Comparison of ENCODE assay signal across 8 cellular contexts in the genomic region with DNA sequence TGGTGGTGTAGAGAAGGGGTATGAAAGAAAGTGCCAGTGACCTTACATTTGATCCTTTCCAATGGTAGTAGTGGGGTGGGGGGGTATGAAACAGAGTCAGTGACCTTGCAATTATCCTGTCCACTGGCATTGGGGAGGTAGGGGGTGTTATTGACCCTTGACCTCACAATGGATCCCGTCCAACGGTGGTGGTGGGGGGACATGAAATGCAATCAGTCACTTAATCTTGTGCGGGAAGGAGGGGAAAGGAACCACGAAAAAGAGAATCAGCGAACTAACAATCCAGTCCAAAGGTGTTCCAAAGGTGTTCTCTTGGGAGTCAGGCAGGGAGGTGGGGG. TPM values are rescaled to one million over a fixed set of nuclear protein-coding genes. Genes with fewer than 3 reads are reported as not detected.
A peak's percentile ranks its signal among the peaks of the same experiment; 100 is the strongest.
DNase-seq lines count a peak whose midpoint lies in the region; ATAC-seq, FAIRE-seq and TF ChIP-seq lines count a peak whose summit lies in the region.

No MANE protein-coding gene starts in this region.

- in situ Hi-C loops in GM23248 (cut with MboI) = no loop called here

- H3F3A ChIP-seq in GM23248 (ENCODE audit: insufficient read depth) = no peaks in the 10 kb centered on the region

- H3K4me3 ChIP-seq in GM23248 (peak overlapping the region; percentile 79), WI38 (ENCODE audit: low read depth, low read length) (peak overlapping the region; percentile 61), right cardiac atrium (ENCODE audit: low read length) (peak overlapping the region; percentile 70), skeletal muscle satellite cell (ENCODE audit: low read length) (peak overlapping the region; percentile 78)

- peak overlapping the region; percentile 93 for H2AFZ ChIP-seq in GM23248

- H3K4me2 ChIP-seq in GM23248 (ENCODE audit: unreplicated experiment) (peak overlapping the region; percentile 71), skeletal muscle satellite cell (ENCODE audit: low read length) (peak overlapping the region; percentile 85)

- intact Hi-C loops in right cardiac atrium (cut with DNase I) = no loop called here

- no peaks in the 10 kb centered on the region for H3K79me2 ChIP-seq in GM23248 (ENCODE audit: insufficient read depth)

- no peaks in the 10 kb centered on the region for H3K9me3 ChIP-seq in GM23248 (ENCODE audit: low read depth)
- no peaks in the 10 kb centered on the region for H3K9me3 ChIP-seq in right cardiac atrium (ENCODE audit: control insufficient read depth, low read length)
- no peaks in the 10 kb centered on the region for H3K9me3 ChIP-seq in skeletal muscle satellite cell (replicated peaks; ENCODE audit: low read length)

- no peaks in the 10 kb centered on the region for H3K27me3 ChIP-seq in GM23248 (replicated peaks; ENCODE audit: insufficient read depth)
- H3K27me3 ChIP-seq in right cardiac atrium (ENCODE audit: control insufficient read depth, insufficient read depth) = no peaks in the 10 kb centered on the region
- H3K27me3 ChIP-seq in skeletal muscle satellite cell (ENCODE audit: control insufficient read depth, insufficient read depth, low read length) = peaks cover 19% of the 10 kb centered on the region

- no peaks in the 10 kb centered on the region for H3K36me3 ChIP-seq in GM23248 (ENCODE audit: low read depth)
- H3K36me3 ChIP-seq in skeletal muscle satellite cell (ENCODE audit: insufficient read depth, low read length) = no peaks in the 10 kb centered on the region

- ATAC-seq in right cardiac atrium = no peak

- H3K9ac ChIP-seq in GM23248 (peak overlapping the region; percentile 74), skeletal muscle satellite cell (ENCODE audit: low read depth, low read length) (peak overlapping the region; percentile 54)

- H3K9me2 ChIP-seq in GM23248 (ENCODE audit: insufficient read depth) = no peaks in the 10 kb centered on the region

- no peak for FAIRE-seq in HTR-8/SVneo (lab: Jason Lieb, UNC)

- no peak for DNase-seq in GM23248
- DNase-seq in right cardiac atrium = no peak
- no peak for DNase-seq in NCI-H2081 treated with DMSO at 0.1 percent for 48 hours (lab: John Stamatoyannopoulos, UW)
- no peak for DNase-seq in GM10266 (ENCODE audit: extremely low spot score)
- no peak for DNase-seq in NCI-H128 (lab: John Stamatoyannopoulos, UW; ENCODE audit: unreplicated experiment)
- DNase-seq in HTR-8/SVneo (ENCODE audit: insufficient read length, low spot score) = no peak

- H3K4me1 ChIP-seq in GM23248 (ENCODE audit: insufficient read depth) (no peaks in the 10 kb centered on the region), right cardiac atrium (ENCODE audit: control insufficient read depth, insufficient read depth, low read length) (no peaks in the 10 kb centered on the region), skeletal muscle satellite cell (ENCODE audit: control insufficient read depth, insufficient read depth, low read length) (no peaks in the 10 kb centered on the region)

- TF ChIP-seq CTCF in WI38 (IDR thresholded peaks at IDR 0.05; ENCODE audit: low read depth, low read length) (no peak), GM10266 (IDR thresholded peaks at IDR 0.05; ENCODE audit: control insufficient read depth, insufficient read depth, low read depth, missing control alignments) (no peak)

- WGBS in GM23248 (ENCODE audit: low coverage in 1 of 2, low lambda C conversion rate in 2 of 2, missing lambda C conversion rate in 2 of 2), 2 experiments = 0% methylated on average over 5 of the region's 5 CpGs; no CpG with 5 or more reads in 1 of the 2 experiments
- 7% methylated on average over 5 of the region's 5 CpGs for WGBS in right cardiac atrium

- H3K27ac ChIP-seq in GM23248 (no peak overlapping the region), right cardiac atrium (ENCODE audit: low read length) (no peak overlapping the region)

- no peaks in the 10 kb centered on the region for H4K20me1 ChIP-seq in GM23248 (ENCODE audit: insufficient read depth)

RNA-seq across cellular contexts. Expression of a gene that starts 0.6 kb away (rescaled TPM):
- total RNA-seq in GM23248 (2014; rRNA removed; shearing (Covaris generic)) = 7.0 and 8.7 TPM in 2 replicates
- polyA plus RNA-seq in GM23248 (2016; fragmentation: Nextera tagmentation; extraction: Ambion mirVana) = 5.8 and 6.6 TPM in 2 replicates
- total RNA-seq in right cardiac atrium = 10 to 100 TPM; 21.1 to 27.5 (median 25.1) TPM
- 8.3 TPM for polyA plus RNA-seq in right cardiac atrium
- 5.3 and 10.0 TPM in 2 replicates for total RNA-seq in skeletal muscle satellite cell (2012; rRNA removed)
